In the genomic region with DNA sequence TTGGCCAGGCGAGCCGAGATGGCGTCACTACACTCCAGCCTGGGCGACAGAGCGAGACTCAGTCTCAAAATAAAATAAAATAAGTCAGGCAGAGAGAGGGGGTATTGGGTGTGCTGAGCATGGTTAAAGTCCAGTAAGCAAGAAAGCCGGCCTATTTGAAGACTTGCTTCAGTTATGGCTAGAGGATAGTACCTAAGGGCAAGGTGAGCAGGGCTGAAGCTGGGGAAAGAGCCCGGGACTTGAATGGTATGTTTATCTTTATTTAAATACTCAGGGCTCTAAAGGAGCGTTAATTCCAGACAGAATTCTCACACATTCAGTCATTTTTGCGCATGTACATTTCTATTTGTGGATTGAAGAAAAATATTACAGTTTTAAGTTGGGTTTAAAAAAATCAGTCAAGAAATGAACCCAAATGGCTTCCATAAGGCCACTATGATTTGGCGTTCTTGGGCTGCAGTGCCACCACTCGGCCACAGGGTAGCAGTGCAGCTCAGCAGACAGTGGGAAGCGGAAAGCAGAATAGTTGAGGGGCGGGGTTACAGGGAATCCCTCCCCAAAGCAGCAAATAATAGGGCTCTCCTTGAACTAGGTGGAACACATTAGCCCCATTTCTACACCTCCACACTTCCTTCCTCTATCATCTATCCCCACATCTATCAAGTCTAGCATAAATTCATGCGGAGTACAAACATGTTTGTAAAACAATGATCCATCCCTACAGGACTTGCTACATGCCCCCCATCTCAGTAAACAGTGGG, we compare ENCODE assay signal across 8 cellular contexts. TPM values are rescaled to one million over a fixed set of nuclear protein-coding genes. Genes with fewer than 3 reads are reported as not detected.
DNase-seq lines count a peak whose midpoint lies in the region; ATAC-seq and TF ChIP-seq lines count a peak whose summit lies in the region.

No MANE protein-coding gene starts in this region.

- ATAC-seq in foreskin keratinocyte (peak; percentile 94), thoracic aorta (ENCODE audit: insufficient number of reproducible peaks, low FRiP score, low read depth) (peak; percentile 60)

- H3K9me3 ChIP-seq in thoracic aorta = no peaks in the 10 kb centered on the region

- H3K4me3 ChIP-seq in H7 (ENCODE audit: insufficient read depth, low read depth, low read length) = no peak overlapping the region
- H3K4me3 ChIP-seq in thoracic aorta = no peak overlapping the region

- H3K36me3 ChIP-seq in H7 (replicated peaks; ENCODE audit: control insufficient read depth, insufficient read depth, low read length) = no peaks in the 10 kb centered on the region
- no peaks in the 10 kb centered on the region for H3K36me3 ChIP-seq in thoracic aorta

- H3K27ac ChIP-seq in foreskin keratinocyte (no peak overlapping the region), thoracic aorta (no peak overlapping the region)

- DNase-seq in GM03348 (ENCODE audit: low spot score) (peak; percentile 92), H7 (peak; percentile 83), LoVo (ENCODE audit: low spot score) (peak; percentile 81), SHP77 (lab: John Stamatoyannopoulos, UW) (peak; percentile 45 to 48), foreskin keratinocyte (peak; percentile 44 to 69), occipital lobe (lab: John Stamatoyannopoulos, UW) (peak; percentile 44), thoracic aorta (ENCODE audit: low spot score) (peak; percentile 53)
- peak; percentile 52 for DNase-seq in activated T-helper 9 cell treated with anti-CD3 and anti-CD28 coated beads, Interleukin-2, amount 50 U/mL, for 16 hours (ENCODE audit: low read depth)

- peak; percentile 99 for TF ChIP-seq CTCF in foreskin keratinocyte (conservative IDR thresholded peaks at IDR 0.05)
- TF ChIP-seq CTCF in thoracic aorta (IDR thresholded peaks at IDR 0.05) = peak; percentile 96

- H3K4me1 ChIP-seq in foreskin keratinocyte (no peaks in the 10 kb centered on the region), thoracic aorta (ENCODE audit: control insufficient read depth in 1 of 2, low read depth in 2 of 2) (no peaks in the 10 kb centered on the region)

- H3K27me3 ChIP-seq in H7 (ENCODE audit: control insufficient read depth, insufficient read depth, low read length) = no peaks in the 10 kb centered on the region
- H3K27me3 ChIP-seq in foreskin keratinocyte = no peaks in the 10 kb centered on the region
- no peaks in the 10 kb centered on the region for H3K27me3 ChIP-seq in thoracic aorta (replicated peaks; ENCODE audit: insufficient read depth)

RNA-seq across cellular contexts. Expression of a gene that starts 37.2 kb away (rescaled TPM):
- total RNA-seq in H7 (2014; rRNA removed; shearing (Covaris generic)) = 24.8 and 26.8 TPM in 2 replicates
- total RNA-seq in foreskin keratinocyte = 39.4 and 42.4 TPM in 2 replicates
- polyA plus RNA-seq in foreskin keratinocyte = 12.8 and 15.1 TPM in 2 replicates
- total RNA-seq in occipital lobe = 5.5 TPM
- 100 to 1,000 TPM in 1 of 2 donors, 10 to 100 TPM in 1; 94.8 to 143 TPM for total RNA-seq in thoracic aorta

RNA-seq across cellular contexts. Expression of a gene that starts 46.4 kb away (rescaled TPM):
- 24.2 and 25.6 TPM in 2 replicates for total RNA-seq in H7 (2014; rRNA removed; shearing (Covaris generic))
- total RNA-seq in foreskin keratinocyte (17.0 and 19.1 TPM in 2 replicates), occipital lobe (3.3 TPM), thoracic aorta (10 to 100 TPM in 1 of 2 donors, 1 to 10 TPM in 1; 4.9 to 28.8 TPM)
- polyA plus RNA-seq in foreskin keratinocyte = 0.93 and 1.3 TPM in 2 replicates
